In genomic region chr9:121125590-121125989, GRCh38 we compare ENCODE assay signal across 16 cellular contexts. TPM values are rescaled to one million over a fixed set of nuclear protein-coding genes. Genes with fewer than 3 reads are reported as not detected.
DNase-seq lines count a peak whose midpoint lies in the region; ATAC-seq, FAIRE-seq and TF ChIP-seq lines count a peak whose summit lies in the region.
"Had no signal": no experiment of that assay in that cellular context is flagged by ENCODE, and none has a peak within 500 bp of the region (broad histone marks: within the 10 kb centered on the region; RNA-seq: fewer than 3 reads in every experiment).

No MANE protein-coding gene starts in this region.

- peak overlapping the region; percentile 6 for H3K4me3 Mint-ChIP-seq in activated naive CD4-positive, alpha-beta T cell treated with anti-CD3 and anti-CD28 coated beads, Interleukin-2, amount 50 U/mL, for 24 hours
- peak overlapping the region; percentile 23 for H3K4me3 Mint-ChIP-seq in CD4-positive, alpha-beta T cell
- H3K4me3 Mint-ChIP-seq in activated T-helper 17 cell treated with anti-CD3 and anti-CD28 coated beads, Interleukin-2, amount 50 U/mL, for 72 hours: no peak overlapping the region
- H3K4me3 Mint-ChIP-seq in neural crest cell: no peak overlapping the region

- DNase-seq in activated naive CD4-positive, alpha-beta T cell (lab: John Stamatoyannopoulos, UW): no peak
- no peak for DNase-seq in CD4-positive, alpha-beta T cell
- DNase-seq in neural crest cell (ENCODE audit: low read depth, low spot score) (no peak), NCI-H2196 treated with DMSO at 0.1 percent for 48 hours (lab: John Stamatoyannopoulos, UW; ENCODE audit: unreplicated experiment) (no peak), DMS 273 (lab: John Stamatoyannopoulos, UW; ENCODE audit: unreplicated experiment) (no peak), GM12891 (ENCODE audit: insufficient read length, low spot score) (no peak)
- DNase-seq: ACHN; C1 segment of cervical spinal cord; Caco-2; CD8-positive, alpha-beta memory T cell; DMS53; GF-D8; GM23248 had no signal

- no peak for FAIRE-seq in GM12891 (lab: Jason Lieb, UNC)

- no peaks in the 10 kb centered on the region for H3K9me3 ChIP-seq in CD4-positive, alpha-beta T cell (ENCODE audit: control insufficient read depth, low read length)
- H3K9me3 ChIP-seq: Caco-2 had no signal

- peak overlapping the region; percentile 53 for H3K27ac Mint-ChIP-seq in activated naive CD4-positive, alpha-beta T cell treated with anti-CD3 and anti-CD28 coated beads, Interleukin-2, amount 50 U/mL, for 24 hours
- peak overlapping the region; percentile 45 for H3K27ac Mint-ChIP-seq in CD4-positive, alpha-beta T cell
- H3K27ac Mint-ChIP-seq in activated T-helper 17 cell treated with anti-CD3 and anti-CD28 coated beads, Interleukin-2, amount 50 U/mL, for 72 hours: peak overlapping the region; percentile 58
- H3K27ac Mint-ChIP-seq in neural crest cell (ENCODE audit: unreplicated experiment): peak overlapping the region; percentile 16

- intact Hi-C loops in CD4-positive, alpha-beta T cell (cut with DNase I, micrococcal nuclease): no loop called here

- H3K27me3 ChIP-seq in CD4-positive, alpha-beta T cell (ENCODE audit: control insufficient read depth, insufficient read depth, low read length): no peaks in the 10 kb centered on the region

- POLR2A ChIA-PET in CD4-positive, alpha-beta T cell (lab: Charles Lee): no interaction called here

- H3K27me3 Mint-ChIP-seq in activated naive CD4-positive, alpha-beta T cell treated with anti-CD3 and anti-CD28 coated beads, Interleukin-2, amount 50 U/mL, for 24 hours: no peaks in the 10 kb centered on the region
- H3K27me3 Mint-ChIP-seq in CD4-positive, alpha-beta T cell: no peaks in the 10 kb centered on the region
- no peaks in the 10 kb centered on the region for H3K27me3 Mint-ChIP-seq in activated T-helper 17 cell treated with anti-CD3 and anti-CD28 coated beads, Interleukin-2, amount 50 U/mL, for 72 hours
- H3K27me3 Mint-ChIP-seq in neural crest cell (ENCODE audit: low read depth): no peaks in the 10 kb centered on the region
- H3K27me3 Mint-ChIP-seq: CD8-positive, alpha-beta memory T cell had no signal

- no peak for ATAC-seq in CD4-positive, alpha-beta T cell (ENCODE audit: poor library complexity)
- ATAC-seq in activated T-helper 17 cell treated with anti-CD3 and anti-CD28 coated beads, Interleukin-2, amount 50 U/mL, for 72 hours (replicated peaks): no peak
- ATAC-seq: HCT116 had no signal

- CTCF ChIA-PET in CD4-positive, alpha-beta T cell (lab: Charles Lee): interaction anchor here (0.8 kb wide), 1 partner anchor 18 kb away, joined by 3 read pairs; no protein-coding TSS in a partner anchor

- TF ChIP-seq POLR2A in GM12891 (IDR thresholded peaks at IDR 0.05; ENCODE audit: low read depth, low read length): no peak

- peaks cover 11% of the 10 kb centered on the region for H3K9me3 Mint-ChIP-seq in activated naive CD4-positive, alpha-beta T cell treated with anti-CD3 and anti-CD28 coated beads, Interleukin-2, amount 50 U/mL, for 24 hours
- H3K9me3 Mint-ChIP-seq in CD4-positive, alpha-beta T cell: peaks cover 4% of the 10 kb centered on the region
- H3K9me3 Mint-ChIP-seq in activated T-helper 17 cell treated with anti-CD3 and anti-CD28 coated beads, Interleukin-2, amount 50 U/mL, for 72 hours: peaks cover 3% of the 10 kb centered on the region
- peaks cover 6% of the 10 kb centered on the region for H3K9me3 Mint-ChIP-seq in neural crest cell

- H3K36me3 Mint-ChIP-seq in activated naive CD4-positive, alpha-beta T cell treated with anti-CD3 and anti-CD28 coated beads, Interleukin-2, amount 50 U/mL, for 24 hours: peaks cover 41% of the 10 kb centered on the region
- peaks cover 80% of the 10 kb centered on the region for H3K36me3 Mint-ChIP-seq in CD4-positive, alpha-beta T cell (ENCODE audit: low read depth)
- peaks cover 83% of the 10 kb centered on the region for H3K36me3 Mint-ChIP-seq in activated T-helper 17 cell treated with anti-CD3 and anti-CD28 coated beads, Interleukin-2, amount 50 U/mL, for 72 hours (ENCODE audit: low read depth)
- peaks cover 29% of the 10 kb centered on the region for H3K36me3 Mint-ChIP-seq in neural crest cell (ENCODE audit: low read depth)

- H3K27ac ChIP-seq in CD4-positive, alpha-beta T cell (ENCODE audit: low read depth, low read length): no peak overlapping the region
- H3K27ac ChIP-seq: GM23248 had no signal

- no peak for TF ChIP-seq CTCF in CD4-positive, alpha-beta T cell (IDR thresholded peaks at IDR 0.05)
- TF ChIP-seq CTCF in neural crest cell (conservative IDR thresholded peaks at IDR 0.05): no peak

- peaks cover 91% of the 10 kb centered on the region for H3K4me1 Mint-ChIP-seq in activated naive CD4-positive, alpha-beta T cell treated with anti-CD3 and anti-CD28 coated beads, Interleukin-2, amount 50 U/mL, for 24 hours
- H3K4me1 Mint-ChIP-seq in CD4-positive, alpha-beta T cell (ENCODE audit: low read depth): peaks cover 79% of the 10 kb centered on the region
- peaks cover 28% of the 10 kb centered on the region for H3K4me1 Mint-ChIP-seq in activated T-helper 17 cell treated with anti-CD3 and anti-CD28 coated beads, Interleukin-2, amount 50 U/mL, for 72 hours
- peaks cover 28% of the 10 kb centered on the region for H3K4me1 Mint-ChIP-seq in neural crest cell

TF ChIP-seq in GM12891, 5 proteins besides CTCF, POLR2A, EP300 and RAD21:
- TF ChIP-seq PAX5 (IDR thresholded peaks at IDR 0.05; ENCODE audit: insufficient read depth, low read length, severe bottlenecking): no peak
- no peak for TF ChIP-seq POU2F2 (IDR thresholded peaks at IDR 0.05; ENCODE audit: low read depth, low read length)
- no peak for TF ChIP-seq TAF1 (IDR thresholded peaks at IDR 0.05; ENCODE audit: low read depth, low read length)
- no peak for TF ChIP-seq POLR2AphosphoS5 (IDR thresholded peaks at IDR 0.05; ENCODE audit: low read depth, low read length)
- no peak for TF ChIP-seq SPI1 (IDR thresholded peaks at IDR 0.05; ENCODE audit: low read depth, low read length)

RNA-seq across cellular contexts. Expression of gene CNTRL, which starts 50.8 kb away (rescaled TPM):
- total RNA-seq in CD4-positive, alpha-beta T cell: 10 to 100 TPM; 35.1 to 38.1 TPM
- total RNA-seq in activated T-helper 17 cell treated with anti-CD3 and anti-CD28 coated beads, Interleukin-2, amount 50 U/mL, for 72 hours: 10 to 100 TPM; 58.9 to 65.4 TPM
- 27.6 and 31.4 TPM in 2 replicates for total RNA-seq in neural crest cell
- 16.9 TPM for polyA plus RNA-seq in GM12891 (2012; ENCODE audit: low read depth, missing spikeins)

Comparison
In these comparisons a context has a peak if more than half of its experiments do, and no peak if none do; other contexts are left out.
1. H3K4me3 Mint-ChIP-seq: peak in activated naive CD4-positive, alpha-beta T cell treated with anti-CD3 and anti-CD28 coated beads, Interleukin-2, amount 50 U/mL, for 24 hours (single experiment) and CD4-positive, alpha-beta T cell (single experiment); none in activated T-helper 17 cell treated with anti-CD3 and anti-CD28 coated beads, Interleukin-2, amount 50 U/mL, for 72 hours (single experiment) and neural crest cell (single experiment).
2. Peak in every context shown above with its lines, with median percentiles within 50 percentile points of each other: H3K27ac Mint-ChIP-seq.